28 cellular contexts compared by ENCODE assay signal in the genomic region with DNA sequence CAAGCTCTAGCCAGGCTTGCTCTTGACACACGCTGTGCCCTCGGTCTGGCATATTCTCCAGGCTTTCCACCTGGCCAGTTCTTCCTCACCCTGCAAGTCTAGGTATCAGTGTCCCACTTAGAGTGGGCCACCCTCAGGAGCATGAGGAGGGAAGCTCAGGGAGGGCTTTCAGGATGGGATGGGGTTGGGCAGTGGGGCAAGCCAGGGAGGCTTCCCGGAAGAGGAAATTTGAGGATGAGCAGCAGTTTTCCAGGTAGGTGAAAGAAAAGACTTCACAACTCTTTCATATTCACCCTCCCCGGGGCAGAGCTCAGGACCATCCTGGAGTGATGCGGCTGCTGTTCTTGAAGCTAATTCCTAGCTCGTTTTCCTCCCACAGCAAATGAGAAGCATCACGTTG. TPM values are rescaled to one million over a fixed set of nuclear protein-coding genes. Genes with fewer than 3 reads are reported as not detected.
DNase-seq lines count a peak whose midpoint lies in the region; ATAC-seq, FAIRE-seq and TF ChIP-seq lines count a peak whose summit lies in the region.
"Had no signal": no experiment of that assay in that cellular context is flagged by ENCODE, and none has a peak within 500 bp of the region (broad histone marks: within the 10 kb centered on the region; RNA-seq: fewer than 3 reads in every experiment).

No MANE protein-coding gene starts in this region.

- DNase-seq in activated CD4-positive, alpha-beta T cell treated with anti-CD3 and anti-CD28 coated beads for 36 hours, result no peak
- DNase-seq in activated CD4-positive, alpha-beta T cell treated with anti-CD3 and anti-CD28 coated beads, Interleukin-2, amount 10 ng/mL, durations not matched to agents 24 days and 14 days, result no peak
- DNase-seq in coronary artery (ENCODE audit: low spot score) (peak; percentile 29), nephron progenitor cell (no peak), frontal cortex (ENCODE audit: low spot score in 2 of 2) (no peak), mucosa of gallbladder (ENCODE audit: low spot score) (no peak)
- DNase-seq: ACHN; BE2C; CD8-positive, alpha-beta memory T cell; DMS 273 treated with DMSO at 0.1 percent for 48 hours; DMS79; EL; GF-D8; KBM-7; MG63; NCI-H1417 treated with DMSO at 0.1 percent for 48 hours; NCI-H1694 treated with DMSO at 0.1 percent for 48 hours; NCI-H2081; NCI-H2227 treated with DMSO at 0.1 percent for 48 hours; NCI-H526 treated with DMSO at 0.1 percent for 48 hours; SHP77 had no signal

- CTCF ChIA-PET in activated CD4-positive, alpha-beta T cell treated with anti-CD3 and anti-CD28 coated beads for 36 hours (lab: Charles Lee), result interaction anchor here (0.7 to 1.3 kb wide), 4 partner anchors 20 to 161 kb away, joined by 3 to 7 read pairs (median 4); no protein-coding TSS in a partner anchor

- no peaks in the 10 kb centered on the region for H3K36me3 Mint-ChIP-seq in activated CD4-positive, alpha-beta T cell treated with anti-CD3 and anti-CD28 coated beads for 36 hours (ENCODE audit: low read depth)
- H3K36me3 Mint-ChIP-seq in activated CD4-positive, alpha-beta T cell treated with anti-CD3 and anti-CD28 coated beads, Interleukin-2, amount 10 ng/mL, durations not matched to agents 24 days and 14 days (ENCODE audit: low read depth), result peaks cover 4% of the 10 kb centered on the region
- H3K36me3 Mint-ChIP-seq in nephron progenitor cell (ENCODE audit: low read depth), result peaks cover 31% of the 10 kb centered on the region
- H3K36me3 Mint-ChIP-seq: CD8-positive, alpha-beta memory T cell had no signal

- intact Hi-C loops in activated CD4-positive, alpha-beta T cell treated with anti-CD3 and anti-CD28 coated beads for 36 hours (cut with DNase I, micrococcal nuclease), result no loop called here
- intact Hi-C loops in activated CD4-positive, alpha-beta T cell treated with anti-CD3 and anti-CD28 coated beads, Interleukin-2, amount 10 ng/mL, durations not matched to agents 24 days and 14 days (cut with micrococcal nuclease), result no loop called here

- TF ChIP-seq CTCF in coronary artery (IDR thresholded peaks at IDR 0.05) (no peak), nephron progenitor cell (IDR thresholded peaks at IDR 0.05) (no peak)

- H3K4me3 ChIP-seq in coronary artery, result no peak overlapping the region
- H3K4me3 ChIP-seq: MG63 had no signal

- no peak for ATAC-seq in activated CD4-positive, alpha-beta T cell treated with anti-CD3 and anti-CD28 coated beads for 36 hours
- no peak for ATAC-seq in HG03196 (IDR thresholded peaks at IDR 0.05; ENCODE audit: unreplicated experiment)
- ATAC-seq: Panc1 had no signal

- no peaks in the 10 kb centered on the region for H3K9me3 Mint-ChIP-seq in activated CD4-positive, alpha-beta T cell treated with anti-CD3 and anti-CD28 coated beads for 36 hours (ENCODE audit: low read depth)
- H3K9me3 Mint-ChIP-seq in activated CD4-positive, alpha-beta T cell treated with anti-CD3 and anti-CD28 coated beads, Interleukin-2, amount 10 ng/mL, durations not matched to agents 24 days and 14 days, result peaks cover 3% of the 10 kb centered on the region
- peaks cover 32% of the 10 kb centered on the region for H3K9me3 Mint-ChIP-seq in nephron progenitor cell

- peaks cover 11% of the 10 kb centered on the region for H3K4me1 Mint-ChIP-seq in activated CD4-positive, alpha-beta T cell treated with anti-CD3 and anti-CD28 coated beads for 36 hours
- peaks cover 6% of the 10 kb centered on the region for H3K4me1 Mint-ChIP-seq in activated CD4-positive, alpha-beta T cell treated with anti-CD3 and anti-CD28 coated beads, Interleukin-2, amount 10 ng/mL, durations not matched to agents 24 days and 14 days
- peaks cover 21% of the 10 kb centered on the region for H3K4me1 Mint-ChIP-seq in nephron progenitor cell

- H3K27me3 Mint-ChIP-seq in activated CD4-positive, alpha-beta T cell treated with anti-CD3 and anti-CD28 coated beads for 36 hours, result peaks cover 5% of the 10 kb centered on the region
- H3K27me3 Mint-ChIP-seq in activated CD4-positive, alpha-beta T cell treated with anti-CD3 and anti-CD28 coated beads, Interleukin-2, amount 10 ng/mL, durations not matched to agents 24 days and 14 days, result peaks cover 5% of the 10 kb centered on the region
- no peaks in the 10 kb centered on the region for H3K27me3 Mint-ChIP-seq in nephron progenitor cell (ENCODE audit: low read depth, poor library complexity)

- POLR2A ChIA-PET in activated CD4-positive, alpha-beta T cell treated with anti-CD3 and anti-CD28 coated beads for 36 hours (lab: Charles Lee), result no interaction called here

- FAIRE-seq in frontal cortex (lab: Jason Lieb, UNC), result no peak
- FAIRE-seq: GM12891, GM19239, H54 had no signal

- no peak overlapping the region for H3K4me3 Mint-ChIP-seq in activated CD4-positive, alpha-beta T cell treated with anti-CD3 and anti-CD28 coated beads for 36 hours
- no peak overlapping the region for H3K4me3 Mint-ChIP-seq in activated CD4-positive, alpha-beta T cell treated with anti-CD3 and anti-CD28 coated beads, Interleukin-2, amount 10 ng/mL, durations not matched to agents 24 days and 14 days
- no peak overlapping the region for H3K4me3 Mint-ChIP-seq in nephron progenitor cell
- H3K4me3 Mint-ChIP-seq: CD8-positive, alpha-beta memory T cell had no signal

- peak overlapping the region; percentile 5 for H3K27ac Mint-ChIP-seq in activated CD4-positive, alpha-beta T cell treated with anti-CD3 and anti-CD28 coated beads for 36 hours
- no peak overlapping the region for H3K27ac Mint-ChIP-seq in activated CD4-positive, alpha-beta T cell treated with anti-CD3 and anti-CD28 coated beads, Interleukin-2, amount 10 ng/mL, durations not matched to agents 24 days and 14 days
- peak overlapping the region; percentile 92 for H3K27ac Mint-ChIP-seq in nephron progenitor cell

- no peak overlapping the region for H3K27ac ChIP-seq in coronary artery
- H3K27ac ChIP-seq: 22Rv1, RWPE1 had no signal

RNA-seq across cellular contexts. Expression of a gene that starts 14.5 kb away (rescaled TPM):
- total RNA-seq in activated CD4-positive, alpha-beta T cell treated with anti-CD3 and anti-CD28 coated beads for 36 hours, result under 1 TPM in 1 of 2 experiments, not detected in 1; 0.21 TPM
- 0.09 and 0.24 TPM in 2 replicates for total RNA-seq in activated CD4-positive, alpha-beta T cell treated with anti-CD3 and anti-CD28 coated beads, Interleukin-2, amount 10 ng/mL, durations not matched to agents 24 days and 14 days
- 2.0 TPM for total RNA-seq in frontal cortex
- 14.5 TPM for total RNA-seq in mucosa of gallbladder
- total RNA-seq: CD8-positive, alpha-beta memory T cell had no signal

RNA-seq across cellular contexts. Expression of a gene that starts 17.2 kb away (rescaled TPM):
- total RNA-seq in activated CD4-positive, alpha-beta T cell treated with anti-CD3 and anti-CD28 coated beads for 36 hours, result 10 to 100 TPM; 14.8 to 17.3 TPM
- 14.3 and 16.5 TPM in 2 replicates for total RNA-seq in activated CD4-positive, alpha-beta T cell treated with anti-CD3 and anti-CD28 coated beads, Interleukin-2, amount 10 ng/mL, durations not matched to agents 24 days and 14 days
- total RNA-seq in frontal cortex (66.9 TPM), mucosa of gallbladder (11.4 TPM)
